In genomic region chrX:113514906-113515305, GRCh38 we compare ENCODE assay signal across 22 cellular contexts.
"Had no signal": no experiment of that assay in that cellular context is flagged by ENCODE, and none has a peak within 500 bp of the region (broad histone marks: within the 10 kb centered on the region; RNA-seq: fewer than 3 reads in every experiment).

No MANE protein-coding gene starts in this region.

- DNase-seq: activated naive CD4-positive, alpha-beta T cell; activated T-cell treated with anti-CD3 and anti-CD28 coated beads, Interleukin-2, amount 50 U/mL, for 4 hours; adrenal gland; ovary; small intestine; stimulated activated CD4-positive, alpha-beta T cell treated with anti-CD3 and anti-CD28 coated beads, Interleukin-2, amount 100 ng/mL, for 48 hours; stimulated activated CD8-positive, alpha-beta memory T cell treated with anti-CD3 and anti-CD28 coated beads, Interleukin-4, amount 100 ng/mL, for 48 hours; stimulated activated naive B cell treated with anti-CD40 and anti-IgM and Interleukin-4, amounts not matched to agents 10 μg/mL and 1 μg/mL and 100 μg/mL, for 72 hours; T-helper 1 cell; T-helper 9 cell; testis; trophoblast cell; uterus had no signal

- H3K4me1 Mint-ChIP-seq: stimulated activated naive B cell treated with anti-CD40 and anti-IgM and Interleukin-4, amounts not matched to agents 10 μg/mL and 1 μg/mL and 100 μg/mL, for 72 hours had no signal

- H3K4me1 ChIP-seq: adrenal gland, ascending aorta, breast epithelium, testis, uterus had no signal

- H3K36me3 ChIP-seq: adrenal gland, ascending aorta, breast epithelium, neutrophil, ovary, uterus had no signal

- H3K27ac Mint-ChIP-seq: activated naive CD8-positive, alpha-beta T cell; activated T-helper 2 cell treated with anti-CD3 and anti-CD28 coated beads, Interferon-gamma antibody, Interleukin-2, Interleukin-4, amounts not matched to agents 10 μg/mL and 5 μg/mL and 100 μg/mL, durations not matched to agents 14 hours and 24 hours and 36 hours; natural killer cell treated with Interleukin-12 subunit alpha and Interleukin-12 subunit beta and Interleukin-15 and Interleukin-18, amount 100 ng/mL, for 72 hours; stimulated activated naive B cell treated with anti-CD40 and anti-IgM and Interleukin-4, amounts not matched to agents 10 μg/mL and 1 μg/mL and 100 μg/mL, for 72 hours had no signal

- ATAC-seq: activated T-cell treated with anti-CD3 and anti-CD28 coated beads, Interleukin-2, amount 50 U/mL, for 4 hours; natural killer cell treated with Interleukin-12 subunit alpha and Interleukin-12 subunit beta and Interleukin-15 and Interleukin-18, amount 100 ng/mL, for 72 hours; sciatic nerve; stimulated activated naive B cell treated with anti-CD40 and anti-IgM and Interleukin-4, amounts not matched to agents 10 μg/mL and 1 μg/mL and 100 μg/mL, for 72 hours had no signal

- FAIRE-seq: small intestine had no signal

- H3K4me3 ChIP-seq: adrenal gland, ascending aorta, breast epithelium, coronary artery, ovary, testis, uterus had no signal

- H3K27ac ChIP-seq: adrenal gland, ascending aorta, breast epithelium, coronary artery, epithelial cell of prostate, neutrophil, ovary, testis, uterus had no signal

- H3K4me3 Mint-ChIP-seq: activated naive CD8-positive, alpha-beta T cell; activated T-cell treated with anti-CD3 and anti-CD28 coated beads, Interleukin-2, amount 50 U/mL, for 4 hours; natural killer cell treated with Interleukin-12 subunit alpha and Interleukin-12 subunit beta and Interleukin-15 and Interleukin-18, amount 100 ng/mL, for 72 hours; stimulated activated naive B cell treated with anti-CD40 and anti-IgM and Interleukin-4, amounts not matched to agents 10 μg/mL and 1 μg/mL and 100 μg/mL, for 72 hours had no signal

- H3K27me3 ChIP-seq: adrenal gland, ascending aorta, neutrophil, ovary, testis, uterus had no signal

- H3K9me3 ChIP-seq: adrenal gland, ascending aorta, breast epithelium, neutrophil, ovary, testis, uterus had no signal

- H3K9me3 Mint-ChIP-seq: activated T-cell treated with anti-CD3 and anti-CD28 coated beads, Interleukin-2, amount 50 U/mL, for 4 hours; natural killer cell treated with Interleukin-12 subunit alpha and Interleukin-12 subunit beta and Interleukin-15 and Interleukin-18, amount 100 ng/mL, for 72 hours; stimulated activated naive B cell treated with anti-CD40 and anti-IgM and Interleukin-4, amounts not matched to agents 10 μg/mL and 1 μg/mL and 100 μg/mL, for 72 hours had no signal

- H3K36me3 Mint-ChIP-seq: activated naive CD8-positive, alpha-beta T cell; natural killer cell treated with Interleukin-12 subunit alpha and Interleukin-12 subunit beta and Interleukin-15 and Interleukin-18, amount 100 ng/mL, for 72 hours; stimulated activated naive B cell treated with anti-CD40 and anti-IgM and Interleukin-4, amounts not matched to agents 10 μg/mL and 1 μg/mL and 100 μg/mL, for 72 hours had no signal

- H3K27me3 Mint-ChIP-seq: activated naive CD8-positive, alpha-beta T cell; stimulated activated naive B cell treated with anti-CD40 and anti-IgM and Interleukin-4, amounts not matched to agents 10 μg/mL and 1 μg/mL and 100 μg/mL, for 72 hours had no signal
